ENCODE assay signal across 18 cellular contexts in genomic region chr17:32493581-32494513, GRCh38. TPM values are rescaled to one million over a fixed set of nuclear protein-coding genes. Genes with fewer than 3 reads are reported as not detected.
DNase-seq lines count a peak whose midpoint lies in the region; ATAC-seq and TF ChIP-seq lines count a peak whose summit lies in the region.
"Had no signal": no experiment of that assay in that cellular context is flagged by ENCODE, and none has a peak within 500 bp of the region (broad histone marks: within the 10 kb centered on the region; RNA-seq: fewer than 3 reads in every experiment).

No MANE protein-coding gene starts in this region.

- H3K4me1 Mint-ChIP-seq in activated CD4-positive, alpha-beta memory T cell treated with anti-CD3 and anti-CD28 coated beads, Interleukin-2, amount 10 ng/mL, durations not matched to agents 7 days and 5 days = peaks cover 42% of the 10 kb centered on the region
- H3K4me1 Mint-ChIP-seq in activated CD4-positive, alpha-beta memory T cell treated with anti-CD3 and anti-CD28 coated beads for 36 hours (ENCODE audit: low read depth) = peaks cover 53% of the 10 kb centered on the region
- peaks cover 47% of the 10 kb centered on the region for H3K4me1 Mint-ChIP-seq in central memory CD8-positive, alpha-beta T cell
- peaks cover 55% of the 10 kb centered on the region for H3K4me1 Mint-ChIP-seq in activated T-cell treated with anti-CD3 and anti-CD28 coated beads, Interleukin-2, amount 50 U/mL, for 4 hours (ENCODE audit: low read depth)

- no peaks in the 10 kb centered on the region for H3K9me3 Mint-ChIP-seq in activated CD4-positive, alpha-beta memory T cell treated with anti-CD3 and anti-CD28 coated beads, Interleukin-2, amount 10 ng/mL, durations not matched to agents 7 days and 5 days
- H3K9me3 Mint-ChIP-seq in activated CD4-positive, alpha-beta memory T cell treated with anti-CD3 and anti-CD28 coated beads for 36 hours = no peaks in the 10 kb centered on the region
- H3K9me3 Mint-ChIP-seq in central memory CD8-positive, alpha-beta T cell = no peaks in the 10 kb centered on the region
- H3K9me3 Mint-ChIP-seq in activated T-cell treated with anti-CD3 and anti-CD28 coated beads, Interleukin-2, amount 50 U/mL, for 4 hours = no peaks in the 10 kb centered on the region

- no peak for DNase-seq in activated CD4-positive, alpha-beta memory T cell treated with anti-CD3 and anti-CD28 coated beads, Interleukin-2, amount 10 ng/mL, durations not matched to agents 7 days and 5 days
- no peak for DNase-seq in activated CD4-positive, alpha-beta memory T cell treated with anti-CD3 and anti-CD28 coated beads for 36 hours
- no peak for DNase-seq in IMR-90
- DNase-seq in central memory CD8-positive, alpha-beta T cell (ENCODE audit: low spot score in 2 of 2) = no peak
- DNase-seq in activated T-cell treated with anti-CD3 and anti-CD28 coated beads, Interleukin-2, amount 50 U/mL, for 4 hours = no peak
- DNase-seq: 8988T; activated CD4-positive, CD25-positive, alpha-beta regulatory T cell treated with anti-CD3 and anti-CD28 coated beads, Interleukin-2, amount 50 U/mL, for 72 hours; esophagus squamous epithelium; GDM1; left ventricle myocardium inferior; sigmoid colon; SJCRH30 had no signal

- H3K9ac ChIP-seq in IMR-90 (ENCODE audit: low read depth, low read length) = no peak overlapping the region
- H3K9ac ChIP-seq: neural progenitor cell had no signal

- H3K9me1 ChIP-seq in IMR-90 (ENCODE audit: insufficient read depth, low read length) = peaks cover 10% of the 10 kb centered on the region

- peaks cover 6% of the 10 kb centered on the region for H3K4me1 ChIP-seq in IMR-90 (ENCODE audit: control insufficient read depth, insufficient read depth, low read length)
- peaks cover 73 to 78% of the 10 kb centered on the region in 2 experiments for H3K4me1 ChIP-seq in neutrophil (ENCODE audit: control insufficient read depth in 1 of 2, insufficient read depth in 1 of 2, low read depth in 1 of 2, low read length in 1 of 2)
- H3K4me1 ChIP-seq: HAP-1 had no signal

- no peak overlapping the region for H2BK5ac ChIP-seq in IMR-90 (ENCODE audit: low read depth, low read length, poor library complexity, severe bottlenecking)

- CTCF ChIA-PET in activated CD4-positive, alpha-beta memory T cell treated with anti-CD3 and anti-CD28 coated beads, Interleukin-2, amount 10 ng/mL, durations not matched to agents 7 days and 5 days (lab: Charles Lee) = interaction anchor here (1.0 kb wide), 1 partner anchor 32 kb away, joined by 3 read pairs; no protein-coding TSS in a partner anchor
- CTCF ChIA-PET in activated CD4-positive, alpha-beta memory T cell treated with anti-CD3 and anti-CD28 coated beads for 36 hours (lab: Charles Lee) = interaction anchor here (0.6 kb wide), 1 partner anchor 9 kb away, joined by 3 read pairs; no protein-coding TSS in a partner anchor
- CTCF ChIA-PET in IMR-90 (lab: Yijun Ruan, JAX) = no interaction called here

- no peak overlapping the region for H3K4me3 ChIP-seq in IMR-90 (ENCODE audit: insufficient read depth, low read depth, low read length)
- peak overlapping the region in 1 of 2 experiments; percentile 42 for H3K4me3 ChIP-seq in neutrophil (ENCODE audit: low read depth in 1 of 2, low read length in 1 of 2)
- H3K4me3 ChIP-seq: esophagus squamous epithelium, HAP-1, left ventricle myocardium inferior, neural progenitor cell, sigmoid colon, SJCRH30 had no signal

- no peaks in the 10 kb centered on the region for H3K27me3 ChIP-seq in IMR-90 (ENCODE audit: control insufficient read depth, insufficient read depth, low read length)
- no peaks in the 10 kb centered on the region for H3K27me3 ChIP-seq in neutrophil
- H3K27me3 ChIP-seq: esophagus squamous epithelium, neural progenitor cell, sigmoid colon had no signal

- no peak overlapping the region for H2BK20ac ChIP-seq in IMR-90 (ENCODE audit: low read depth, low read length)

- H2BK120ac ChIP-seq in IMR-90 (ENCODE audit: low read depth, low read length) = no peak overlapping the region

- H3K56ac ChIP-seq in IMR-90 (ENCODE audit: extremely low read depth, insufficient read depth, low read length) = no peak overlapping the region

- BruUV-seq in IMR-90 (replicated peaks; lab: Mats Ljungman, UMichigan) = no TSS peak

- no peak overlapping the region for H2BK15ac ChIP-seq in IMR-90 (ENCODE audit: low read depth, low read length)

- no peak for ATAC-seq in IMR-90 (ENCODE audit: low read depth)
- ATAC-seq in central memory CD8-positive, alpha-beta T cell (replicated peaks; ENCODE audit: extremely low read depth, poor library complexity, severe bottlenecking) = no peak
- ATAC-seq in activated T-cell treated with anti-CD3 and anti-CD28 coated beads, Interleukin-2, amount 50 U/mL, for 4 hours = no peak
- no peak for ATAC-seq in GM18870 (IDR thresholded peaks at IDR 0.05; ENCODE audit: unreplicated experiment)
- ATAC-seq in GM21723 (IDR thresholded peaks at IDR 0.05; ENCODE audit: unreplicated experiment) = no peak

- peaks cover 4% of the 10 kb centered on the region; the same call in 1 of the 2 replicates for H4K20me1 ChIP-seq in IMR-90 (ENCODE audit: insufficient read depth, low read length)

- no peak overlapping the region for H3K18ac ChIP-seq in IMR-90 (ENCODE audit: low read depth, low read length)

- no peak overlapping the region for H3K4me2 ChIP-seq in IMR-90 (ENCODE audit: low read depth, low read length)
- H3K4me2 ChIP-seq: neural progenitor cell had no signal

- no peak overlapping the region for H2AK5ac ChIP-seq in IMR-90 (ENCODE audit: low read depth, low read length)

- no peaks in the 10 kb centered on the region for H3K27me3 Mint-ChIP-seq in activated CD4-positive, alpha-beta memory T cell treated with anti-CD3 and anti-CD28 coated beads, Interleukin-2, amount 10 ng/mL, durations not matched to agents 7 days and 5 days
- H3K27me3 Mint-ChIP-seq in activated CD4-positive, alpha-beta memory T cell treated with anti-CD3 and anti-CD28 coated beads for 36 hours = no peaks in the 10 kb centered on the region
- no peaks in the 10 kb centered on the region for H3K27me3 Mint-ChIP-seq in central memory CD8-positive, alpha-beta T cell
- no peaks in the 10 kb centered on the region for H3K27me3 Mint-ChIP-seq in activated T-cell treated with anti-CD3 and anti-CD28 coated beads, Interleukin-2, amount 50 U/mL, for 4 hours (ENCODE audit: low read depth)
- H3K27me3 Mint-ChIP-seq: progenitor cell of endocrine pancreas had no signal

- H3K9me3 ChIP-seq in IMR-90 (ENCODE audit: control insufficient read depth, insufficient read depth, low read length) = no peaks in the 10 kb centered on the region
- H3K9me3 ChIP-seq in neutrophil = no peaks in the 10 kb centered on the region
- H3K9me3 ChIP-seq: esophagus squamous epithelium, HAP-1, left ventricle myocardium inferior, sigmoid colon, SJCRH30 had no signal

- no peak overlapping the region for H2AFZ ChIP-seq in IMR-90 (replicated peaks; ENCODE audit: low read length, poor library complexity)
- H2AFZ ChIP-seq: neural progenitor cell had no signal

- H3K27ac Mint-ChIP-seq in activated CD4-positive, alpha-beta memory T cell treated with anti-CD3 and anti-CD28 coated beads, Interleukin-2, amount 10 ng/mL, durations not matched to agents 7 days and 5 days = no peak overlapping the region
- H3K27ac Mint-ChIP-seq in activated CD4-positive, alpha-beta memory T cell treated with anti-CD3 and anti-CD28 coated beads for 36 hours = no peak overlapping the region
- H3K27ac Mint-ChIP-seq in central memory CD8-positive, alpha-beta T cell (ENCODE audit: low read depth) = peak overlapping the region; percentile 57
- H3K27ac Mint-ChIP-seq: progenitor cell of endocrine pancreas had no signal

- 80% methylated on average over 13 of the region's 26 CpGs; no CpG with 5 or more reads in 1 of the 2 experiments for WGBS in IMR-90 (ENCODE audit: extremely low coverage in 2 of 2, insufficient read length in 1 of 2), 2 experiments

- peaks cover 2% of the 10 kb centered on the region; the same call in 1 of the 2 replicates for H3K36me3 ChIP-seq in IMR-90 (ENCODE audit: control insufficient read depth, insufficient read depth, low read length)
- peaks cover 24% of the 10 kb centered on the region for H3K36me3 ChIP-seq in neutrophil
- H3K36me3 ChIP-seq: left ventricle myocardium inferior, neural progenitor cell, sigmoid colon, SJCRH30 had no signal

- no peak overlapping the region for H4K8ac ChIP-seq in IMR-90 (ENCODE audit: low read depth in 2 of 2, low read length in 2 of 2)

- POLR2A ChIA-PET in activated CD4-positive, alpha-beta memory T cell treated with anti-CD3 and anti-CD28 coated beads, Interleukin-2, amount 10 ng/mL, durations not matched to agents 7 days and 5 days (lab: Charles Lee) = no interaction called here
- POLR2A ChIA-PET in activated CD4-positive, alpha-beta memory T cell treated with anti-CD3 and anti-CD28 coated beads for 36 hours (lab: Charles Lee) = no interaction called here
- POLR2A ChIA-PET in IMR-90 (lab: Charles Lee; ENCODE audit: unreplicated experiment) = no interaction called here

- intact Hi-C loops in activated CD4-positive, alpha-beta memory T cell treated with anti-CD3 and anti-CD28 coated beads for 36 hours (cut with micrococcal nuclease) = no loop called here
- intact Hi-C loops in IMR-90 (cut with micrococcal nuclease) = no loop called here

- dilution Hi-C loops in IMR-90 (cut with HindIII; ENCODE audit: low sequenced_read_pairs, unreplicated experiment) = no loop called here

- H3K36me3 Mint-ChIP-seq in activated CD4-positive, alpha-beta memory T cell treated with anti-CD3 and anti-CD28 coated beads, Interleukin-2, amount 10 ng/mL, durations not matched to agents 7 days and 5 days (ENCODE audit: low read depth) = peaks cover 21% of the 10 kb centered on the region
- peaks cover 18% of the 10 kb centered on the region for H3K36me3 Mint-ChIP-seq in activated CD4-positive, alpha-beta memory T cell treated with anti-CD3 and anti-CD28 coated beads for 36 hours
- H3K36me3 Mint-ChIP-seq in central memory CD8-positive, alpha-beta T cell (ENCODE audit: insufficient read depth) = peaks cover 12% of the 10 kb centered on the region
- peaks cover 6% of the 10 kb centered on the region for H3K36me3 Mint-ChIP-seq in activated T-cell treated with anti-CD3 and anti-CD28 coated beads, Interleukin-2, amount 50 U/mL, for 4 hours (ENCODE audit: insufficient read depth)

- TF ChIP-seq CTCF in IMR-90 (conservative IDR thresholded peaks at IDR 0.05; ENCODE audit: low read depth, low read length) = no peak
- no peak for TF ChIP-seq CTCF in neutrophil (IDR thresholded peaks at IDR 0.05)

- no peak overlapping the region for H3K27ac ChIP-seq in IMR-90 (ENCODE audit: insufficient read depth, low read length)
- H3K27ac ChIP-seq in neutrophil = peak overlapping the region; percentile 82
- H3K27ac ChIP-seq: esophagus squamous epithelium, left ventricle myocardium inferior, neural progenitor cell, sigmoid colon, SJCRH30 had no signal

- in situ Hi-C loops in IMR-90 (cut with MboI; ENCODE audit: low sequenced_read_pairs) = loop anchor here (25.0 kb wide), 1 partner anchor 268 kb away; no protein-coding TSS in a partner anchor

- H2AK9ac ChIP-seq in IMR-90 (replicated peaks; ENCODE audit: low read depth, low read length, poor library complexity) = peak overlapping the region; percentile 56

- no peak overlapping the region for H3K4ac ChIP-seq in IMR-90 (ENCODE audit: low read depth, low read length)

- no peak overlapping the region for H4K91ac ChIP-seq in IMR-90 (ENCODE audit: insufficient read depth, low read depth, low read length)

- no peak for TF ChIP-seq POLR2A in IMR-90 (IDR thresholded peaks at IDR 0.05; ENCODE audit: low read depth, low read length)

- no peaks in the 10 kb centered on the region; a peak in 1 of 4 replicates for H3K79me1 ChIP-seq in IMR-90 (ENCODE audit: low read depth in 1 of 2, low read length in 2 of 2)

- peak overlapping the region; percentile 35 for H3K4me3 Mint-ChIP-seq in activated CD4-positive, alpha-beta memory T cell treated with anti-CD3 and anti-CD28 coated beads, Interleukin-2, amount 10 ng/mL, durations not matched to agents 7 days and 5 days
- no peak overlapping the region for H3K4me3 Mint-ChIP-seq in activated CD4-positive, alpha-beta memory T cell treated with anti-CD3 and anti-CD28 coated beads for 36 hours
- no peak overlapping the region for H3K4me3 Mint-ChIP-seq in central memory CD8-positive, alpha-beta T cell
- H3K4me3 Mint-ChIP-seq in activated T-cell treated with anti-CD3 and anti-CD28 coated beads, Interleukin-2, amount 50 U/mL, for 4 hours = no peak overlapping the region
- H3K4me3 Mint-ChIP-seq: neural progenitor cell had no signal

- no peak for TF ChIP-seq RAD21 in IMR-90 (IDR thresholded peaks at IDR 0.05; ENCODE audit: low read length)

- H4K5ac ChIP-seq in IMR-90 (ENCODE audit: low read depth, low read length) = no peak overlapping the region

- no peak overlapping the region for H3K23ac ChIP-seq in IMR-90 (ENCODE audit: low read depth, low read length)

- no peak overlapping the region for H3K14ac ChIP-seq in IMR-90 (replicated peaks; ENCODE audit: low read depth, low read length)

RNA-seq across cellular contexts. Expression of gene CDK5R1, which starts 7.1 kb away (rescaled TPM):
- total RNA-seq in activated CD4-positive, alpha-beta memory T cell treated with anti-CD3 and anti-CD28 coated beads, Interleukin-2, amount 10 ng/mL, durations not matched to agents 7 days and 5 days = 1 to 10 TPM; 7.4 to 7.9 TPM
- total RNA-seq in activated CD4-positive, alpha-beta memory T cell treated with anti-CD3 and anti-CD28 coated beads for 36 hours = 10 to 100 TPM; 12.4 to 13.1 TPM
- 0.36 and 0.56 TPM in 2 replicates for total RNA-seq in IMR-90 (2012; rRNA removed)
- 0.67 and 0.74 TPM in 2 replicates for polyA plus RNA-seq in IMR-90 (2012; rRNA removed)
- polyA plus RNA-seq in IMR-90 (2012; cell fraction: cytosol; rRNA removed) = 0.35 and 0.46 TPM in 2 replicates
- 1.4 and 1.8 TPM in 2 replicates for polyA plus RNA-seq in IMR-90 (2012; cell fraction: nucleus; rRNA removed; ENCODE audit: low replicate concordance)
- total RNA-seq in activated T-cell treated with anti-CD3 and anti-CD28 coated beads, Interleukin-2, amount 50 U/mL, for 4 hours = 10 to 100 TPM; 14.8 to 20.9 (median 15.7) TPM

RNA-seq across cellular contexts. Expression of gene PSMD11, which starts 49.5 kb away (rescaled TPM):
- 100 to 1,000 TPM; 105 to 110 TPM for total RNA-seq in activated CD4-positive, alpha-beta memory T cell treated with anti-CD3 and anti-CD28 coated beads, Interleukin-2, amount 10 ng/mL, durations not matched to agents 7 days and 5 days
- 100 to 1,000 TPM; 161 to 162 TPM for total RNA-seq in activated CD4-positive, alpha-beta memory T cell treated with anti-CD3 and anti-CD28 coated beads for 36 hours
- total RNA-seq in IMR-90 (2012; rRNA removed) = 68.0 and 85.9 TPM in 2 replicates
- 63.4 and 64.7 TPM in 2 replicates for polyA plus RNA-seq in IMR-90 (2012; rRNA removed)
- 27.3 and 44.4 TPM in 2 replicates for polyA plus RNA-seq in IMR-90 (2012; cell fraction: cytosol; rRNA removed)
- 22.8 and 69.6 TPM in 2 replicates for polyA plus RNA-seq in IMR-90 (2012; cell fraction: nucleus; rRNA removed; ENCODE audit: low replicate concordance)
- total RNA-seq in activated T-cell treated with anti-CD3 and anti-CD28 coated beads, Interleukin-2, amount 50 U/mL, for 4 hours = 100 to 1,000 TPM; 247 to 270 (median 260) TPM
